Comparison of ENCODE assay signal across 16 cellular contexts in the genomic region with DNA sequence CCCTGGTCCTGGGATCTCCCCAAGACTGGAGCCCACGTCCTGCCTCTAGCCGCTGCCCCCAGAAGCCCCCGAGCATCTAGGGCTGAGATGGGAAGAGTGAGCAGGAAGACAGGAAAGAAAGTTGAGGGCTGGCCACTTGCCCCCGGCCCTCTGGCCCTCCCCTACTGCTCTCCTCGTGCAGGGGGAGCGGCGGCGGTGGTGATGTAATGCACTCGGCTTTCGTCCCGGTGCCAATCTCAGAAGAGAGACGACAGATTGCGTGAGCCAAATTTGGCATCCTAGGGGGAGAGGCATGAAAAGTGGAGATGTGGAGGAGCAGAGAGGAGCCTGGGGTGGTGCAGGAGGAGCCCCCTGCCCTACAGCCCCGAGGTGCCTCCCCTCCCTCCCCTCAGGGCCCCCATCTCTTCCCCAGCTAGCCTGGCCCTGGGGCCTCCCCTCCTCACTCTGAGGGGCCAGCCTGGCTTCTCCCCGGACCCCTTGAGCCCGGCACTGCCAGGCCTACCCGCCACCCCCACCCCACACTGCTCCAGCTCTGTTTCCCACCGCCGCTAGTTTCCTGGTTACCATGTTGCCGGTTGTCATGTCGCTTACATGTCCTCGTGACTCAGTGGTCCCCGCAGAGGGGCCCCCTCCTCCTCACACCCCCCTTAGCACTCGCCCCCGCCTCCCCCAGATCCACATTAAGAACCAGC. TPM values are rescaled to one million over a fixed set of nuclear protein-coding genes. Genes with fewer than 3 reads are reported as not detected.
DNase-seq lines count a peak whose midpoint lies in the region; ATAC-seq and TF ChIP-seq lines count a peak whose summit lies in the region.
"Had no signal": no experiment of that assay in that cellular context is flagged by ENCODE, and none has a peak within 500 bp of the region (broad histone marks: within the 10 kb centered on the region; RNA-seq: fewer than 3 reads in every experiment).

No MANE protein-coding gene starts in this region.

- no peak for ATAC-seq in GM18907 (IDR thresholded peaks at IDR 0.05; ENCODE audit: unreplicated experiment)
- ATAC-seq: body of pancreas had no signal

- peak overlapping the region; percentile 75 to 83 (median 80) for H3K4me3 Mint-ChIP-seq in nephron
- no peak overlapping the region for H3K4me3 Mint-ChIP-seq in activated naive CD4-positive, alpha-beta T cell treated with anti-CD3 and anti-CD28 coated beads for 36 hours

- CTCF ChIA-PET in activated naive CD4-positive, alpha-beta T cell treated with anti-CD3 and anti-CD28 coated beads for 36 hours (lab: Charles Lee), result no interaction called here

- H3K36me3 Mint-ChIP-seq in nephron (ENCODE audit: low read depth), result no peaks in the 10 kb centered on the region
- H3K36me3 Mint-ChIP-seq in activated naive CD4-positive, alpha-beta T cell treated with anti-CD3 and anti-CD28 coated beads for 36 hours (ENCODE audit: low read depth), result no peaks in the 10 kb centered on the region

- peak overlapping the region in 1 of 3 experiments; percentile 59 for H3K27ac Mint-ChIP-seq in nephron
- H3K27ac Mint-ChIP-seq in activated naive CD4-positive, alpha-beta T cell treated with anti-CD3 and anti-CD28 coated beads for 36 hours, result no peak overlapping the region

- H3K27me3 Mint-ChIP-seq in nephron (ENCODE audit: low read depth), result peaks cover 60% of the 10 kb centered on the region
- H3K27me3 Mint-ChIP-seq in activated naive CD4-positive, alpha-beta T cell treated with anti-CD3 and anti-CD28 coated beads for 36 hours (ENCODE audit: low read depth), result peaks cover 47% of the 10 kb centered on the region

- TF ChIP-seq CTCF in nephron (IDR thresholded peaks at IDR 0.05; ENCODE audit: unreplicated experiment in 3 of 3), result no peak

- H3K4me1 Mint-ChIP-seq in nephron, result peaks cover 19% of the 10 kb centered on the region
- peaks cover 9% of the 10 kb centered on the region for H3K4me1 Mint-ChIP-seq in activated naive CD4-positive, alpha-beta T cell treated with anti-CD3 and anti-CD28 coated beads for 36 hours (ENCODE audit: low read depth)

- DNase-seq in Ammon's horn (ENCODE audit: low spot score), result peak; percentile 78
- DNase-seq in NCI-H226, result peak; percentile 35
- DNase-seq in fibroblast of peridontal ligament (ENCODE audit: extremely low read depth), result peak; percentile 41
- no peak for DNase-seq in posterior vena cava (ENCODE audit: low spot score)
- DNase-seq in NCI-H526 treated with DMSO at 0.1 percent for 48 hours (lab: John Stamatoyannopoulos, UW), result no peak
- DNase-seq in activated naive CD4-positive, alpha-beta T cell treated with anti-CD3 and anti-CD28 coated beads for 36 hours, result no peak
- DNase-seq: activated CD8-positive, alpha-beta memory T cell treated with anti-CD3 and anti-CD28 coated beads, Interleukin-2, amount 50 U/mL, for 48 hours; DND-41; esophagus squamous epithelium; KG1; kidney glomerular epithelial cell; NCI-H2081 treated with DMSO at 0.1 percent for 48 hours; stimulated activated CD8-positive, alpha-beta memory T cell treated with anti-CD3 and anti-CD28 coated beads, Interleukin-4, amount 100 ng/mL, for 48 hours had no signal

- no peaks in the 10 kb centered on the region for H3K9me3 Mint-ChIP-seq in nephron
- no peaks in the 10 kb centered on the region for H3K9me3 Mint-ChIP-seq in activated naive CD4-positive, alpha-beta T cell treated with anti-CD3 and anti-CD28 coated beads for 36 hours

- intact Hi-C loops in posterior vena cava (cut with DNase I), result no loop called here
- intact Hi-C loops in activated naive CD4-positive, alpha-beta T cell treated with anti-CD3 and anti-CD28 coated beads for 36 hours (cut with micrococcal nuclease), result no loop called here

RNA-seq across cellular contexts. Expression of gene KCNJ4, which starts 2.5 kb away (rescaled TPM):
- not detected for total RNA-seq in posterior vena cava
- not detected for total RNA-seq in activated naive CD4-positive, alpha-beta T cell treated with anti-CD3 and anti-CD28 coated beads for 36 hours
- total RNA-seq: body of pancreas, esophagus squamous epithelium had no signal

RNA-seq across cellular contexts. Expression of gene KDELR3, which starts 15.4 kb away (rescaled TPM):
- total RNA-seq in posterior vena cava, result 10 to 100 TPM; 14.5 to 23.1 TPM
- under 1 TPM; 0.57 to 0.77 TPM for total RNA-seq in activated naive CD4-positive, alpha-beta T cell treated with anti-CD3 and anti-CD28 coated beads for 36 hours

RNA-seq across cellular contexts. Expression of gene DDX17, which starts 53.6 kb away (rescaled TPM):
- 100 to 1,000 TPM; 260 to 323 TPM for total RNA-seq in posterior vena cava
- 100 to 1,000 TPM; 319 to 341 TPM for total RNA-seq in activated naive CD4-positive, alpha-beta T cell treated with anti-CD3 and anti-CD28 coated beads for 36 hours

Comparison
In these comparisons a context has a peak if more than half of its experiments do, and no peak if none do; other contexts are left out.
1. DNase-seq: peak in Ammon's horn (single experiment), NCI-H226 (single experiment) and fibroblast of peridontal ligament (single experiment); none in posterior vena cava (single experiment), NCI-H526 treated with DMSO at 0.1 percent for 48 hours (single experiment) and activated naive CD4-positive, alpha-beta T cell treated with anti-CD3 and anti-CD28 coated beads for 36 hours (single experiment).
2. RNA of gene KDELR3, which starts 15.4 kb away (total RNA-seq): 14.5 to 23.1 TPM in posterior vena cava; 0.57 to 0.77 TPM in activated naive CD4-positive, alpha-beta T cell treated with anti-CD3 and anti-CD28 coated beads for 36 hours; every median in the first group is over 4 times any median in the second.